Comparison of ENCODE assay signal across 1 cellular context in the genomic region with DNA sequence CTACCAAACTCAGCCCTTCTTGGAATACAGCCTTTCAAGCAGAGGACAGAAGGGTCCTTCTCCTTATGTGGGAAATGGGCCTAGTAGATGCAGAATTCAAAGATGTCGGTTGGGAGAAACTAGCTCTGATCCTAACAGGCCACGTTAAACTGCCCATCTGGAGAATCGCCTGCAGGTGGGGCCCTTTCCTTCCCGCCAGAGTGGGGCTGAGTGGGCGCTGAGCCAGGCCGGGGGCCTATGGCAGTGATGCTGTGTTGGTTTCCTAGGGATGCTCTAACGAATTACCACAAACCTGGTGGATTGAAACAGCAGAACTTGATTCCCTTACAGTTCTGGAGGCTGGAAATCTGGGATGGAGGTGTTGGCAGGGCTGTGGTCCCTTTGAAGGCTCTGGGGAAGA.
TF ChIP-seq lines count a peak whose summit lies in the region.

No MANE protein-coding gene starts in this region.

TF ChIP-seq in K562, 482 proteins besides CTCF, POLR2A, EP300 and RAD21 (continued from another document and continues in another):
- no peak for TF ChIP-seq ATF7 (IDR thresholded peaks at IDR 0.05)
- TF ChIP-seq HIVEP1 (CRISPR knock-in tag; IDR thresholded peaks at IDR 0.05) = no peak
- no peak for TF ChIP-seq ZNF217 (CRISPR knock-in tag; IDR thresholded peaks at IDR 0.05)
- TF ChIP-seq NFIC (IDR thresholded peaks at IDR 0.05) = peak; percentile 97
- TF ChIP-seq KHSRP (IDR thresholded peaks at IDR 0.05) = no peak
- TF ChIP-seq SMARCC2 (IDR thresholded peaks at IDR 0.05; ENCODE audit: low read depth) = no peak
- no peak for TF ChIP-seq RNF219 (CRISPR knock-in tag; IDR thresholded peaks at IDR 0.05)
- TF ChIP-seq CLOCK (CRISPR knock-in tag; IDR thresholded peaks at IDR 0.05; ENCODE audit: borderline replicate concordance) = no peak
- no peak for TF ChIP-seq NFIX (CRISPR knock-in tag; IDR thresholded peaks at IDR 0.05; ENCODE audit: low read depth)
- no peak for TF ChIP-seq ZHX1 (conservative IDR thresholded peaks at IDR 0.05; ENCODE audit: low read length)
- no peak for TF ChIP-seq RUNX1 (IDR thresholded peaks at IDR 0.05; ENCODE audit: low read depth)
- TF ChIP-seq, protein P1, sequence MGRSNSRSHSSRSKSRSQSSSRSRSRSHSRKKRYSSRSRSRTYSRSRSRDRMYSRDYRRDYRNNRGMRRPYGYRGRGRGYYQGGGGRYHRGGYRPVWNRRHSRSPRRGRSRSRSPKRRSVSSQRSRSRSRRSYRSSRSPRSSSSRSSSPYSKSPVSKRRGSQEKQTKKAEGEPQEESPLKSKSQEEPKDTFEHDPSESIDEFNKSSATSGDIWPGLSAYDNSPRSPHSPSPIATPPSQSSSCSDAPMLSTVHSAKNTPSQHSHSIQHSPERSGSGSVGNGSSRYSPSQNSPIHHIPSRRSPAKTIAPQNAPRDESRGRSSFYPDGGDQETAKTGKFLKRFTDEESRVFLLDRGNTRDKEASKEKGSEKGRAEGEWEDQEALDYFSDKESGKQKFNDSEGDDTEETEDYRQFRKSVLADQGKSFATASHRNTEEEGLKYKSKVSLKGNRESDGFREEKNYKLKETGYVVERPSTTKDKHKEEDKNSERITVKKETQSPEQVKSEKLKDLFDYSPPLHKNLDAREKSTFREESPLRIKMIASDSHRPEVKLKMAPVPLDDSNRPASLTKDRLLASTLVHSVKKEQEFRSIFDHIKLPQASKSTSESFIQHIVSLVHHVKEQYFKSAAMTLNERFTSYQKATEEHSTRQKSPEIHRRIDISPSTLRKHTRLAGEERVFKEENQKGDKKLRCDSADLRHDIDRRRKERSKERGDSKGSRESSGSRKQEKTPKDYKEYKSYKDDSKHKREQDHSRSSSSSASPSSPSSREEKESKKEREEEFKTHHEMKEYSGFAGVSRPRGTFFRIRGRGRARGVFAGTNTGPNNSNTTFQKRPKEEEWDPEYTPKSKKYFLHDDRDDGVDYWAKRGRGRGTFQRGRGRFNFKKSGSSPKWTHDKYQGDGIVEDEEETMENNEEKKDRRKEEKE (IDR thresholded peaks at IDR 0.05; ENCODE audit: borderline replicate concordance in 1 of 2, control insufficient read depth in 1 of 2, low read depth in 2 of 2, low read length in 1 of 2) = no peak
- TF ChIP-seq TBL1XR1 (IDR thresholded peaks at IDR 0.05; ENCODE audit: low read length in 2 of 2) = no peak
- TF ChIP-seq ZNF785 (CRISPR knock-in tag; IDR thresholded peaks at IDR 0.05) = no peak
- TF ChIP-seq ZNF239 (CRISPR knock-in tag; IDR thresholded peaks at IDR 0.05) = no peak
- TF ChIP-seq, protein P2, sequence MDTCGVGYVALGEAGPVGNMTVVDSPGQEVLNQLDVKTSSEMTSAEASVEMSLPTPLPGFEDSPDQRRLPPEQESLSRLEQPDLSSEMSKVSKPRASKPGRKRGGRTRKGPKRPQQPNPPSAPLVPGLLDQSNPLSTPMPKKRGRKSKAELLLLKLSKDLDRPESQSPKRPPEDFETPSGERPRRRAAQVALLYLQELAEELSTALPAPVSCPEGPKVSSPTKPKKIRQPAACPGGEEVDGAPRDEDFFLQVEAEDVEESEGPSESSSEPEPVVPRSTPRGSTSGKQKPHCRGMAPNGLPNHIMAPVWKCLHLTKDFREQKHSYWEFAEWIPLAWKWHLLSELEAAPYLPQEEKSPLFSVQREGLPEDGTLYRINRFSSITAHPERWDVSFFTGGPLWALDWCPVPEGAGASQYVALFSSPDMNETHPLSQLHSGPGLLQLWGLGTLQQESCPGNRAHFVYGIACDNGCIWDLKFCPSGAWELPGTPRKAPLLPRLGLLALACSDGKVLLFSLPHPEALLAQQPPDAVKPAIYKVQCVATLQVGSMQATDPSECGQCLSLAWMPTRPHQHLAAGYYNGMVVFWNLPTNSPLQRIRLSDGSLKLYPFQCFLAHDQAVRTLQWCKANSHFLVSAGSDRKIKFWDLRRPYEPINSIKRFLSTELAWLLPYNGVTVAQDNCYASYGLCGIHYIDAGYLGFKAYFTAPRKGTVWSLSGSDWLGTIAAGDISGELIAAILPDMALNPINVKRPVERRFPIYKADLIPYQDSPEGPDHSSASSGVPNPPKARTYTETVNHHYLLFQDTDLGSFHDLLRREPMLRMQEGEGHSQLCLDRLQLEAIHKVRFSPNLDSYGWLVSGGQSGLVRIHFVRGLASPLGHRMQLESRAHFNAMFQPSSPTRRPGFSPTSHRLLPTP (IDR thresholded peaks at IDR 0.05; ENCODE audit: borderline replicate concordance, extremely low read depth, insufficient read length) = no peak
- no peak for TF ChIP-seq FOXM1 (IDR thresholded peaks at IDR 0.05; ENCODE audit: low read depth)
- no peak for TF ChIP-seq FOXM1 (CRISPR knock-in tag; IDR thresholded peaks at IDR 0.05; ENCODE audit: low read depth)
- TF ChIP-seq SIN3B (IDR thresholded peaks at IDR 0.05; ENCODE audit: low read depth) = no peak
- TF ChIP-seq, protein P3, sequence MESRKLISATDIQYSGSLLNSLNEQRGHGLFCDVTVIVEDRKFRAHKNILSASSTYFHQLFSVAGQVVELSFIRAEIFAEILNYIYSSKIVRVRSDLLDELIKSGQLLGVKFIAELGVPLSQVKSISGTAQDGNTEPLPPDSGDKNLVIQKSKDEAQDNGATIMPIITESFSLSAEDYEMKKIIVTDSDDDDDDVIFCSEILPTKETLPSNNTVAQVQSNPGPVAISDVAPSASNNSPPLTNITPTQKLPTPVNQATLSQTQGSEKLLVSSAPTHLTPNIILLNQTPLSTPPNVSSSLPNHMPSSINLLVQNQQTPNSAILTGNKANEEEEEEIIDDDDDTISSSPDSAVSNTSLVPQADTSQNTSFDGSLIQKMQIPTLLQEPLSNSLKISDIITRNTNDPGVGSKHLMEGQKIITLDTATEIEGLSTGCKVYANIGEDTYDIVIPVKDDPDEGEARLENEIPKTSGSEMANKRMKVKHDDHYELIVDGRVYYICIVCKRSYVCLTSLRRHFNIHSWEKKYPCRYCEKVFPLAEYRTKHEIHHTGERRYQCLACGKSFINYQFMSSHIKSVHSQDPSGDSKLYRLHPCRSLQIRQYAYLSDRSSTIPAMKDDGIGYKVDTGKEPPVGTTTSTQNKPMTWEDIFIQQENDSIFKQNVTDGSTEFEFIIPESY (CRISPR knock-in tag; IDR thresholded peaks at IDR 0.05) = peak; percentile 94
- TF ChIP-seq CTBP1 (IDR thresholded peaks at IDR 0.05; ENCODE audit: borderline replicate concordance) = peak; percentile 48; the same call in 1 of the 2 replicates
- TF ChIP-seq KDM1A (IDR thresholded peaks at IDR 0.05) = 0 out of 4 replicates have a peak, but pooled peaks of 1 of the 2 experiments have one; percentile 20
- TF ChIP-seq ZNF57 (CRISPR knock-in tag; IDR thresholded peaks at IDR 0.05) = no peak
- TF ChIP-seq ZNF436 (CRISPR knock-in tag; IDR thresholded peaks at IDR 0.05) = no peak
- 0 out of 2 replicates have a peak, but pooled peaks have one; percentile 10 for TF ChIP-seq JUND (IDR thresholded peaks at IDR 0.05; ENCODE audit: borderline replicate concordance, low read depth, low read length)
- no peak for TF ChIP-seq JUND (tag; IDR thresholded peaks at IDR 0.05; ENCODE audit: borderline replicate concordance, low read depth, low read length)
- no peak for TF ChIP-seq ZNF41 (CRISPR knock-in tag; conservative IDR thresholded peaks at IDR 0.05)
- no peak for TF ChIP-seq POLR2B (IDR thresholded peaks at IDR 0.05; ENCODE audit: low read depth, partially characterized antibody)
- no peak for TF ChIP-seq MIER1 (IDR thresholded peaks at IDR 0.05; ENCODE audit: low read depth)
- TF ChIP-seq MNT (conservative IDR thresholded peaks at IDR 0.05) = no peak
- TF ChIP-seq RCOR1 (IDR thresholded peaks at IDR 0.05; ENCODE audit: borderline replicate concordance in 1 of 2, low read depth in 2 of 2, low read length in 2 of 2) = peak in 1 of 2 experiments; percentile 39; a peak in 1 of 4 replicates
- no peak for TF ChIP-seq RFX7 (CRISPR knock-in tag; IDR thresholded peaks at IDR 0.05)
- TF ChIP-seq GMEB1 (CRISPR knock-in tag; IDR thresholded peaks at IDR 0.05) = no peak
- TF ChIP-seq RAD51 (IDR thresholded peaks at IDR 0.05; ENCODE audit: borderline replicate concordance, low read depth) = no peak
- TF ChIP-seq, protein P4, sequence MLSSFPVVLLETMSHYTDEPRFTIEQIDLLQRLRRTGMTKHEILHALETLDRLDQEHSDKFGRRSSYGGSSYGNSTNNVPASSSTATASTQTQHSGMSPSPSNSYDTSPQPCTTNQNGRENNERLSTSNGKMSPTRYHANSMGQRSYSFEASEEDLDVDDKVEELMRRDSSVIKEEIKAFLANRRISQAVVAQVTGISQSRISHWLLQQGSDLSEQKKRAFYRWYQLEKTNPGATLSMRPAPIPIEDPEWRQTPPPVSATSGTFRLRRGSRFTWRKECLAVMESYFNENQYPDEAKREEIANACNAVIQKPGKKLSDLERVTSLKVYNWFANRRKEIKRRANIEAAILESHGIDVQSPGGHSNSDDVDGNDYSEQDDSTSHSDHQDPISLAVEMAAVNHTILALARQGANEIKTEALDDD (IDR thresholded peaks at IDR 0.05) = no peak; the same call in 1 of the 2 replicates
- TF ChIP-seq, protein P5, sequence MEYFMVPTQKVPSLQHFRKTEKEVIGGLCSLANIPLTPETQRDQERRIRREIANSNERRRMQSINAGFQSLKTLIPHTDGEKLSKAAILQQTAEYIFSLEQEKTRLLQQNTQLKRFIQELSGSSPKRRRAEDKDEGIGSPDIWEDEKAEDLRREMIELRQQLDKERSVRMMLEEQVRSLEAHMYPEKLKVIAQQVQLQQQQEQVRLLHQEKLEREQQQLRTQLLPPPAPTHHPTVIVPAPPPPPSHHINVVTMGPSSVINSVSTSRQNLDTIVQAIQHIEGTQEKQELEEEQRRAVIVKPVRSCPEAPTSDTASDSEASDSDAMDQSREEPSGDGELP (CRISPR knock-in tag; IDR thresholded peaks at IDR 0.05; ENCODE audit: borderline replicate concordance) = 0 out of 2 replicates have a peak, but pooled peaks have one; percentile 18
